8 cellular contexts compared by ENCODE assay signal in genomic region chr2:235669983-235670962, GRCh38.
DNase-seq lines count a peak whose midpoint lies in the region; ATAC-seq and TF ChIP-seq lines count a peak whose summit lies in the region.

No MANE protein-coding gene starts in this region.

- H3K4me3 ChIP-seq in H7 (ENCODE audit: insufficient read depth, low read depth, low read length) = peak overlapping the region; percentile 49
- H3K4me3 ChIP-seq in Peyer's patch = peak overlapping the region; percentile 32 to 65 (median 50)
- peak overlapping the region; percentile 42 for H3K4me3 ChIP-seq in fibroblast of pulmonary artery (replicated peaks; ENCODE audit: low read depth, low read length)

- no peaks in the 10 kb centered on the region for H3K36me3 Mint-ChIP-seq in nephron (ENCODE audit: low read depth)

- H3K4me3 Mint-ChIP-seq in nephron = peak overlapping the region in 2 of 3 experiments; percentile 25 to 54

- H3K4me1 ChIP-seq in Peyer's patch = peaks cover 0 to 28% (median 0%) of the 10 kb centered on the region in 4 donors

- TF ChIP-seq CTCF in Peyer's patch (IDR thresholded peaks at IDR 0.05) = peak in 4 of 6 experiments; percentile 30 to 78 (median 66)
- TF ChIP-seq CTCF in fibroblast of pulmonary artery (IDR thresholded peaks at IDR 0.05; ENCODE audit: low read length, missing control alignments) = peak; percentile 28
- peak; percentile 41 to 59 (median 53) for TF ChIP-seq CTCF in nephron (IDR thresholded peaks at IDR 0.05; ENCODE audit: unreplicated experiment in 3 of 3)

- H3K36me3 ChIP-seq in H7 (replicated peaks; ENCODE audit: control insufficient read depth, insufficient read depth, low read length) (no peaks in the 10 kb centered on the region), Peyer's patch (no peaks in the 10 kb centered on the region)

- H3K27me3 Mint-ChIP-seq in nephron (ENCODE audit: low read depth) = peaks cover 44% of the 10 kb centered on the region

- H3K27me3 ChIP-seq in H7 (ENCODE audit: control insufficient read depth, insufficient read depth, low read length) (peaks cover 12% of the 10 kb centered on the region), Peyer's patch (no peaks in the 10 kb centered on the region)

- H3K27ac Mint-ChIP-seq in nephron = no peak overlapping the region

- H3K9me3 Mint-ChIP-seq in nephron = no peaks in the 10 kb centered on the region

- DNase-seq in H7 (peak; percentile 85), Peyer's patch (peak in 2 of 3 donors; percentile 75 to 81), fibroblast of pulmonary artery (ENCODE audit: low read depth) (peak; percentile 80), germinal center (ENCODE audit: low spot score) (no peak), NOMO-1 (lab: John Stamatoyannopoulos, UW; ENCODE audit: unreplicated experiment in 2 of 2) (no peak), globus pallidus (ENCODE audit: low spot score) (no peak)

- H3K27ac ChIP-seq in Peyer's patch = peak overlapping the region in 2 of 4 donors; percentile 48 to 64

- H3K4me1 Mint-ChIP-seq in nephron = peaks cover 31% of the 10 kb centered on the region

- TF ChIP-seq POLR2A in Peyer's patch (IDR thresholded peaks at IDR 0.05) = no peak

- H3K9me3 ChIP-seq in Peyer's patch = no peaks in the 10 kb centered on the region

- no peak for ATAC-seq in HG03095 (IDR thresholded peaks at IDR 0.05; ENCODE audit: unreplicated experiment)

Comparison
In these comparisons a context has a peak if more than half of its experiments do, and no peak if none do; other contexts are left out.
1. DNase-seq: peak in H7 (single experiment), Peyer's patch (2 of 3) and fibroblast of pulmonary artery (single experiment); none in germinal center (single experiment), NOMO-1 (0 of 2) and globus pallidus (single experiment).
2. Peak in every context shown above with its lines, with median percentiles within 50 percentile points of each other: H3K4me3 ChIP-seq and CTCF ChIP-seq.